In the genomic region with DNA sequence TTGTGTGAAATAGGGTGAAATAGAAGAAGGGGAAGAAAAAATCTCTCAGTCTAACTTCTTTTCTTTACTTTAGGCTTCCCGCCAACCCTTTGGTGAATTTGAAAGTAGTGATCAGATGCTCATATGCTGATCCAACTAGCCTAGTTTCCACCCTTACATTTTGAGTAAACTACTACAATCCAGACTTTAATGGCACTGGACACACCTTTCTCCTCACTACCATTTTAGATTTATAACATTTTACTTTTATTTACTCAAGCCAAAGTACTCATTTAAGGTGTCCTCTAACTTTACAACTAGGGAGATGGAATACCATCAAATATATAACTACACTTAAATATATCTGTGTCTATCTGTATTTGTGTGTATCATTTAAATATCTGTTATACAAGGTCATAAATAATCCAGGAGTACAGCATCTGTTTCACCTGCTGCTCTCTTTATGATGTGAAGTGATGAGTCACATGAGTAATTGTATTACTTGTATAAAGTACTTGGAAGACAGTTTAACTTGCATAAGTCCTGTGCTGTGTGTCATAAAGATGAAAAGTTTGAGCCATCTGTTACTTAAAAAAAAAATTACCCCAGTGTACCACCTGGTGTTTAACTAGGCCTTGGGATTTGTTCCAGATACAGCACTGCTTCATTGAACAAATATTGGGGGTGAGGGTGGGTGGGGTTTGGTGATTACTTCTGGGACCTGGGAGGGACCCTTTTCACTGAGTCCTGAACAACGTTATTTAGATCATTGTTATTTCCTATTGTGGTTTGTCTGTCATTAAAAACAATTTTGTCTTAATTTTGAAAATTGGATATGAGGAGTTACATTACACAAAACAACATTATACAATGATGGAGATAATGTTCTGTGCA, we compare ENCODE assay signal across 11 cellular contexts.
DNase-seq lines count a peak whose midpoint lies in the region; ATAC-seq, FAIRE-seq and TF ChIP-seq lines count a peak whose summit lies in the region.
"Had no signal": no experiment of that assay in that cellular context is flagged by ENCODE, and none has a peak within 500 bp of the region (broad histone marks: within the 10 kb centered on the region; RNA-seq: fewer than 3 reads in every experiment).

No MANE protein-coding gene starts in this region.

- peak; percentile 28 for ATAC-seq in HG03469 (IDR thresholded peaks at IDR 0.05; ENCODE audit: unreplicated experiment)
- no peak for ATAC-seq in HG03565 (IDR thresholded peaks at IDR 0.05; ENCODE audit: unreplicated experiment)

- DNase-seq in D721Med (ENCODE audit: insufficient read length, low spot score) (no peak), NCI-H510A (lab: John Stamatoyannopoulos, UW) (peak; percentile 17), fibroblast of villous mesenchyme (ENCODE audit: low read depth) (peak; percentile 66), iPS-NIHi11 (ENCODE audit: low spot score) (no peak), Peyer's patch (no peak), ascending aorta (ENCODE audit: low spot score in 2 of 2) (no peak)
- DNase-seq: activated effector memory CD4-positive, alpha-beta T cell treated with Interleukin-2 at 50 U/mL for 16 hours; testis had no signal

- peak; percentile 63 for FAIRE-seq in D721Med (lab: Jason Lieb, UNC)
- FAIRE-seq: endothelial cell of umbilical vein had no signal

- H3K4me1 ChIP-seq in Peyer's patch (no peaks in the 10 kb centered on the region), ascending aorta (no peaks in the 10 kb centered on the region)
- H3K4me1 ChIP-seq: testis had no signal

- no peaks in the 10 kb centered on the region for H3K27me3 ChIP-seq in Peyer's patch
- H3K27me3 ChIP-seq in ascending aorta: no peaks in the 10 kb centered on the region
- H3K27me3 ChIP-seq: testis had no signal

- no peak overlapping the region for H3K4me3 ChIP-seq in fibroblast of villous mesenchyme (ENCODE audit: low read depth, low read length)
- H3K4me3 ChIP-seq in Peyer's patch: no peak overlapping the region
- no peak overlapping the region for H3K4me3 ChIP-seq in ascending aorta
- H3K4me3 ChIP-seq: testis had no signal

- H3K27ac ChIP-seq in Peyer's patch (no peak overlapping the region), ascending aorta (no peak overlapping the region)
- H3K27ac ChIP-seq: testis had no signal

- no peak for TF ChIP-seq POLR2A in Peyer's patch (IDR thresholded peaks at IDR 0.05)

- intact Hi-C loops in ascending aorta (cut with DNase I): no loop called here

- no peaks in the 10 kb centered on the region for H3K9me3 ChIP-seq in Peyer's patch
- H3K9me3 ChIP-seq in ascending aorta: no peaks in the 10 kb centered on the region
- H3K9me3 ChIP-seq: testis had no signal

- no peaks in the 10 kb centered on the region for H3K36me3 ChIP-seq in Peyer's patch
- H3K36me3 ChIP-seq in ascending aorta: no peaks in the 10 kb centered on the region

- TF ChIP-seq CTCF in D721Med (IDR thresholded peaks at IDR 0.05; ENCODE audit: insufficient read depth, missing control alignments) (no peak), fibroblast of villous mesenchyme (IDR thresholded peaks at IDR 0.05; ENCODE audit: insufficient read depth, low read depth, low read length) (no peak), Peyer's patch (IDR thresholded peaks at IDR 0.05) (no peak), ascending aorta (IDR thresholded peaks at IDR 0.05) (no peak)

Comparison
In these comparisons a context has a peak if more than half of its experiments do, and no peak if none do; other contexts are left out.
1. DNase-seq: peak in NCI-H510A (single experiment) and fibroblast of villous mesenchyme (single experiment); none in D721Med (single experiment), iPS-NIHi11 (single experiment), Peyer's patch (0 of 3) and ascending aorta (0 of 2).